ENCODE assay signal across 2 cellular contexts in genomic region chr2:118841828-118842461, GRCh38.
A peak's percentile ranks its signal among the peaks of the same experiment; 100 is the strongest.
TF ChIP-seq lines count a peak whose summit lies in the region.

No MANE protein-coding gene starts in this region.

TF ChIP-seq in GM23338, 12 proteins besides CTCF, POLR2A, EP300 and RAD21:
- no peak for TF ChIP-seq NANOG (IDR thresholded peaks at IDR 0.05; ENCODE audit: borderline replicate concordance)
- TF ChIP-seq EZH2phosphoT487 (IDR thresholded peaks at IDR 0.05; ENCODE audit: unreplicated experiment), result peak; percentile 96
- TF ChIP-seq EZH2 (IDR thresholded peaks at IDR 0.05; ENCODE audit: low read depth, unreplicated experiment), result peak; percentile 99
TF ChIP-seq in GM23338: peak in this region for 2.

TF ChIP-seq in H1, 55 proteins besides CTCF, POLR2A, EP300 and RAD21:
- TF ChIP-seq BRCA1 (IDR thresholded peaks at IDR 0.05; ENCODE audit: low read depth, low read length), result no peak
- TF ChIP-seq ASH2L (IDR thresholded peaks at IDR 0.05; ENCODE audit: low read length), result no peak
- peak; percentile 98 for TF ChIP-seq EZH2 (IDR thresholded peaks at IDR 0.05; ENCODE audit: low read depth, low read length, severe bottlenecking)
- TF ChIP-seq RNF2 (IDR thresholded peaks at IDR 0.05; ENCODE audit: borderline replicate concordance, low read depth, low read length, missing control alignments, poor library complexity, severe bottlenecking), result peak; percentile 100
- peak; percentile 97 for TF ChIP-seq SUZ12 (IDR thresholded peaks at IDR 0.05; ENCODE audit: low read length)
- no peak for TF ChIP-seq MAFK (IDR thresholded peaks at IDR 0.05; ENCODE audit: low read depth, low read length)
- peak; percentile 99 for TF ChIP-seq CBX8 (IDR thresholded peaks at IDR 0.05; ENCODE audit: borderline replicate concordance, low read depth, low read length)
- TF ChIP-seq NANOG (IDR thresholded peaks at IDR 0.05; ENCODE audit: insufficient read depth, low read depth, low read length, poor library complexity, severe bottlenecking), result no peak
- TF ChIP-seq CTBP2 (IDR thresholded peaks at IDR 0.05; ENCODE audit: borderline replicate concordance, insufficient read depth, insufficient read length, low read length), result peak; percentile 48
- TF ChIP-seq JUN (IDR thresholded peaks at IDR 0.05; ENCODE audit: low read depth, low read length), result no peak
- no peak for TF ChIP-seq TBP (IDR thresholded peaks at IDR 0.05; ENCODE audit: low read depth, low read length)
